Comparison of ENCODE assay signal across 12 cellular contexts in the genomic region with DNA sequence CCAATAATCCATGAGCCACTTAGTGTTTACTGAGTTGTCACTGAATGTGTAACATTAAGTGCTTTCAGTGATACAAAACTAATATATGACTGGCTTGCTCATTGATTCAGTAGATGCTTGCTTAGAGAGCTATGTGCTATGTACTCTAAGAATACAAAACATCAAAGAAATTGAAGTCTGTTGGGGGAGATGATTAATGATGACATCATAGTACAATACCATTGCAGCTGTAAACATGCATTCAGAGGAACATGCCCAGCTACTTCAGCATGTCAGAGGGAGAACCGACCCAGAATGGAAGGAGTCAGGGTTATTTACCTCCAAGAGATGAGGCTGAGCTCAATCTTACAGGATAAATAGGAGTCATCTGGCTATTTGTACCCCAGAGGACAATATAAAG.
DNase-seq lines count a peak whose midpoint lies in the region; ATAC-seq and TF ChIP-seq lines count a peak whose summit lies in the region.
"Had no signal": no experiment of that assay in that cellular context is flagged by ENCODE, and none has a peak within 500 bp of the region (broad histone marks: within the 10 kb centered on the region; RNA-seq: fewer than 3 reads in every experiment).

No MANE protein-coding gene starts in this region.

- TF ChIP-seq CTCF in MCF 10A (IDR thresholded peaks at IDR 0.05; ENCODE audit: unreplicated experiment) (no peak), breast epithelium (IDR thresholded peaks at IDR 0.05) (no peak), osteocyte (IDR thresholded peaks at IDR 0.05) (no peak)

- CTCF ChIA-PET in MCF 10A (lab: Yijun Ruan, JAX) = interaction anchor here (0.6 kb wide), 1 partner anchor 34 kb away, joined by 4 read pairs; no protein-coding TSS in a partner anchor

- H3K9me3 Mint-ChIP-seq in MCF 10A (ENCODE audit: unreplicated experiment) (no peaks in the 10 kb centered on the region), osteocyte (ENCODE audit: unreplicated experiment) (no peaks in the 10 kb centered on the region)
- H3K9me3 Mint-ChIP-seq: activated naive CD4-positive, alpha-beta T cell treated with anti-CD3 and anti-CD28 coated beads, Interleukin-2, amount 50 U/mL, for 72 hours; central memory CD8-positive, alpha-beta T cell had no signal

- H3K27me3 Mint-ChIP-seq in MCF 10A (ENCODE audit: insufficient read depth, unreplicated experiment) (no peaks in the 10 kb centered on the region), osteocyte (ENCODE audit: unreplicated experiment) (no peaks in the 10 kb centered on the region)
- H3K27me3 Mint-ChIP-seq: central memory CD8-positive, alpha-beta T cell had no signal

- no peak for ATAC-seq in HG03045 (IDR thresholded peaks at IDR 0.05; ENCODE audit: unreplicated experiment)
- ATAC-seq: activated naive CD4-positive, alpha-beta T cell treated with anti-CD3 and anti-CD28 coated beads, Interleukin-2, amount 50 U/mL, for 72 hours; esophagus mucosa had no signal

- H3K27me3 ChIP-seq in breast epithelium (no peaks in the 10 kb centered on the region), adipocyte (replicated peaks; ENCODE audit: control insufficient read depth, insufficient read depth, low read length) (no peaks in the 10 kb centered on the region)

- H3K4me3 Mint-ChIP-seq in MCF 10A (ENCODE audit: unreplicated experiment) (no peak overlapping the region), osteocyte (ENCODE audit: unreplicated experiment) (no peak overlapping the region)
- H3K4me3 Mint-ChIP-seq: central memory CD8-positive, alpha-beta T cell had no signal

- H3K4me3 ChIP-seq in breast epithelium = no peak overlapping the region
- H3K4me3 ChIP-seq in adipocyte (ENCODE audit: low read length) = no peak overlapping the region

- H3K4me1 Mint-ChIP-seq in MCF 10A (ENCODE audit: insufficient read depth, unreplicated experiment) (peaks cover 9% of the 10 kb centered on the region), osteocyte (ENCODE audit: unreplicated experiment) (peaks cover 16% of the 10 kb centered on the region)
- H3K4me1 Mint-ChIP-seq: central memory CD8-positive, alpha-beta T cell had no signal

- H3K4me1 ChIP-seq in breast epithelium (no peaks in the 10 kb centered on the region), adipocyte (ENCODE audit: control insufficient read depth, insufficient read depth, low read length) (peaks cover 36% of the 10 kb centered on the region)

- DNase-seq in MCF 10A (ENCODE audit: unreplicated experiment) (peak; percentile 31), breast epithelium (ENCODE audit: low spot score in 2 of 2) (no peak), adipocyte (ENCODE audit: low read depth) (peak; percentile 43), fibroblast of the conjunctiva (ENCODE audit: low read depth) (peak; percentile 18), erythroblast (lab: John Stamatoyannopoulos, UW) (no peak), substantia nigra (lab: John Stamatoyannopoulos, UW) (no peak), osteocyte (ENCODE audit: extremely low spot score, unreplicated experiment) (no peak)
- DNase-seq: activated CD8-positive, alpha-beta memory T cell treated with anti-CD3 and anti-CD28 coated beads, Interleukin-2, amount 50 U/mL, for 4 hours had no signal

- TF ChIP-seq POLR2A in breast epithelium (IDR thresholded peaks at IDR 0.05) (no peak), erythroblast (IDR thresholded peaks at IDR 0.05; ENCODE audit: low read length) (no peak)

- H3K9ac ChIP-seq in adipocyte (ENCODE audit: low read length) = no peak overlapping the region

- intact Hi-C loops in MCF 10A (cut with micrococcal nuclease) (no loop called here), breast epithelium (cut with DNase I; ENCODE audit: low total_unique reads) (no loop called here)

- no peak overlapping the region for H3K27ac ChIP-seq in breast epithelium
- no peak overlapping the region for H3K27ac ChIP-seq in substantia nigra (ENCODE audit: low read depth, low read length, poor library complexity, severe bottlenecking)

- no TSS peak for BruUV-seq in MCF 10A (replicated peaks; lab: Mats Ljungman, UMichigan)

- H3K27ac Mint-ChIP-seq in MCF 10A (ENCODE audit: low read depth, unreplicated experiment) = no peak overlapping the region
- no peak overlapping the region for H3K27ac Mint-ChIP-seq in osteocyte (ENCODE audit: unreplicated experiment)
- H3K27ac Mint-ChIP-seq: activated naive CD4-positive, alpha-beta T cell treated with anti-CD3 and anti-CD28 coated beads, Interleukin-2, amount 50 U/mL, for 72 hours had no signal

- POLR2A ChIA-PET in MCF 10A (lab: Yijun Ruan, JAX) = no interaction called here

- H3K9me3 ChIP-seq in breast epithelium (no peaks in the 10 kb centered on the region), adipocyte (ENCODE audit: control insufficient read depth, low read length) (no peaks in the 10 kb centered on the region)

- H3K36me3 Mint-ChIP-seq in MCF 10A (ENCODE audit: insufficient read depth, unreplicated experiment) (no peaks in the 10 kb centered on the region), osteocyte (ENCODE audit: unreplicated experiment) (no peaks in the 10 kb centered on the region)
- H3K36me3 Mint-ChIP-seq: activated naive CD4-positive, alpha-beta T cell treated with anti-CD3 and anti-CD28 coated beads, Interleukin-2, amount 50 U/mL, for 72 hours had no signal

- H3K36me3 ChIP-seq in breast epithelium (no peaks in the 10 kb centered on the region), adipocyte (ENCODE audit: control insufficient read depth, insufficient read depth, low read length, severe bottlenecking) (no peaks in the 10 kb centered on the region)

Comparison
In these comparisons a context has a peak if more than half of its experiments do, and no peak if none do; other contexts are left out.
1. DNase-seq: peak in MCF 10A (single experiment), adipocyte (single experiment) and fibroblast of the conjunctiva (single experiment); none in breast epithelium (0 of 2), erythroblast (0 of 2), substantia nigra (0 of 49) and osteocyte (single experiment).